Comparison of ENCODE assay signal across 8 cellular contexts in genomic region chr6:170295519-170296422, GRCh38. TPM values are rescaled to one million over a fixed set of nuclear protein-coding genes. Genes with fewer than 3 reads are reported as not detected.
A peak's percentile ranks its signal among the peaks of the same experiment; 100 is the strongest.
DNase-seq lines count a peak whose midpoint lies in the region; ATAC-seq and TF ChIP-seq lines count a peak whose summit lies in the region.

No MANE protein-coding gene starts in this region.

- peaks cover 2% of the 10 kb centered on the region for H3K36me3 Mint-ChIP-seq in T-helper 1 cell treated with Interleukin-12 subunit alpha and Interleukin-12 subunit beta and Interleukin-4 antibody, amounts not matched to agents 30 μg/mL and 1 μg/mL, for 36 hours (ENCODE audit: low read depth)
- H3K36me3 Mint-ChIP-seq in dendritic cell treated with granulocyte-macrophage colony-stimulating factor and Interleukin-4, amounts not matched to agents 40 ng/mL and 50 ng/mL, for 4 days (ENCODE audit: low read depth), result no peaks in the 10 kb centered on the region
- peaks cover 3% of the 10 kb centered on the region for H3K36me3 Mint-ChIP-seq in mesothelial cell of epicardium

- H3K4me3 Mint-ChIP-seq in T-helper 1 cell treated with Interleukin-12 subunit alpha and Interleukin-12 subunit beta and Interleukin-4 antibody, amounts not matched to agents 30 μg/mL and 1 μg/mL, for 36 hours, result peak overlapping the region; percentile 72
- peak overlapping the region; percentile 81 for H3K4me3 Mint-ChIP-seq in dendritic cell treated with granulocyte-macrophage colony-stimulating factor and Interleukin-4, amounts not matched to agents 40 ng/mL and 50 ng/mL, for 4 days
- H3K4me3 Mint-ChIP-seq in mesothelial cell of epicardium, result peak overlapping the region; percentile 67

- peaks cover 24% of the 10 kb centered on the region for H3K27me3 ChIP-seq in thyroid gland

- 2% methylated on average over 46 to 50 of the region's 108 CpGs for WGBS in thyroid gland, 2 donors

- no peak for DNase-seq in mesothelial cell of epicardium (ENCODE audit: low spot score in 2 of 2, unreplicated experiment in 2 of 2)
- peak in 1 of 2 donors; percentile 20 for DNase-seq in thyroid gland
- no peak for DNase-seq in HPDE6-E6E7 (ENCODE audit: extremely low spot score)

- no peak for TF ChIP-seq POLR2A in thyroid gland (IDR thresholded peaks at IDR 0.05)

- TF ChIP-seq CTCF in C4-2B (conservative IDR thresholded peaks at IDR 0.05) (no peak), mesothelial cell of epicardium (IDR thresholded peaks at IDR 0.05; ENCODE audit: unreplicated experiment) (no peak), thyroid gland (IDR thresholded peaks at IDR 0.05) (no peak)

- no peaks in the 10 kb centered on the region for H3K36me3 ChIP-seq in thyroid gland

- H3K9me3 Mint-ChIP-seq in T-helper 1 cell treated with Interleukin-12 subunit alpha and Interleukin-12 subunit beta and Interleukin-4 antibody, amounts not matched to agents 30 μg/mL and 1 μg/mL, for 36 hours, result no peaks in the 10 kb centered on the region
- no peaks in the 10 kb centered on the region for H3K9me3 Mint-ChIP-seq in dendritic cell treated with granulocyte-macrophage colony-stimulating factor and Interleukin-4, amounts not matched to agents 40 ng/mL and 50 ng/mL, for 4 days
- peaks cover 8% of the 10 kb centered on the region for H3K9me3 Mint-ChIP-seq in mesothelial cell of epicardium

- peaks cover 87% of the 10 kb centered on the region for H3K27me3 Mint-ChIP-seq in T-helper 1 cell treated with Interleukin-12 subunit alpha and Interleukin-12 subunit beta and Interleukin-4 antibody, amounts not matched to agents 30 μg/mL and 1 μg/mL, for 36 hours (ENCODE audit: low read depth)
- H3K27me3 Mint-ChIP-seq in dendritic cell treated with granulocyte-macrophage colony-stimulating factor and Interleukin-4, amounts not matched to agents 40 ng/mL and 50 ng/mL, for 4 days, result peaks cover 95% of the 10 kb centered on the region
- H3K27me3 Mint-ChIP-seq in mesothelial cell of epicardium (ENCODE audit: low read depth), result peaks cover 90% of the 10 kb centered on the region

- H3K4me1 ChIP-seq in thyroid gland, result peaks cover 35 to 43% of the 10 kb centered on the region in 2 donors

- intact Hi-C loops in dendritic cell treated with granulocyte-macrophage colony-stimulating factor and Interleukin-4, amounts not matched to agents 40 ng/mL and 50 ng/mL, for 4 days (cut with micrococcal nuclease), result loop anchor here (10.0 kb wide), 1 partner anchor 301 kb away; no protein-coding TSS in a partner anchor
- intact Hi-C loops in thyroid gland (cut with DNase I), result loop anchor here (10.0 kb wide), 1 partner anchor 341 kb away; no protein-coding TSS in a partner anchor

- peak overlapping the region; percentile 55 for H3K27ac Mint-ChIP-seq in T-helper 1 cell treated with Interleukin-12 subunit alpha and Interleukin-12 subunit beta and Interleukin-4 antibody, amounts not matched to agents 30 μg/mL and 1 μg/mL, for 36 hours
- no peak overlapping the region for H3K27ac Mint-ChIP-seq in dendritic cell treated with granulocyte-macrophage colony-stimulating factor and Interleukin-4, amounts not matched to agents 40 ng/mL and 50 ng/mL, for 4 days
- H3K27ac Mint-ChIP-seq in mesothelial cell of epicardium, result no peak overlapping the region

- H3K4me1 Mint-ChIP-seq in T-helper 1 cell treated with Interleukin-12 subunit alpha and Interleukin-12 subunit beta and Interleukin-4 antibody, amounts not matched to agents 30 μg/mL and 1 μg/mL, for 36 hours (ENCODE audit: low read depth), result peaks cover 16% of the 10 kb centered on the region
- peaks cover 55% of the 10 kb centered on the region for H3K4me1 Mint-ChIP-seq in dendritic cell treated with granulocyte-macrophage colony-stimulating factor and Interleukin-4, amounts not matched to agents 40 ng/mL and 50 ng/mL, for 4 days (ENCODE audit: low read depth)
- peaks cover 12% of the 10 kb centered on the region for H3K4me1 Mint-ChIP-seq in mesothelial cell of epicardium

- H3K27ac ChIP-seq in C4-2B (peak overlapping the region; percentile 32; the same call in 1 of the 2 replicates), thyroid gland (no peak overlapping the region)

- peak overlapping the region; percentile 15 to 48 (median 16) for H3K4me3 ChIP-seq in thyroid gland (replicated peaks in 1 of 3)

- ATAC-seq in GM19351 (IDR thresholded peaks at IDR 0.05; ENCODE audit: unreplicated experiment) (peak; percentile 48), HG03442 (IDR thresholded peaks at IDR 0.05; ENCODE audit: unreplicated experiment) (peak; percentile 46)

- no peaks in the 10 kb centered on the region for H3K9me3 ChIP-seq in thyroid gland

RNA-seq across cellular contexts. Expression of gene DLL1, which starts 4.9 kb away (rescaled TPM):
- total RNA-seq in mesothelial cell of epicardium (2.6 to 4.8 TPM (median 3.6 TPM) in 3 replicates), thyroid gland (10 to 100 TPM in 3 of 4 donors, 1 to 10 TPM in 1; 6.6 to 14.9 (median 11.5) TPM)

RNA-seq across cellular contexts. Expression of gene FAM120B, which starts 10.8 kb away (rescaled TPM):
- total RNA-seq in mesothelial cell of epicardium, result 43.3 to 44.6 TPM (median 44.1 TPM) in 3 replicates
- 10 to 100 TPM; 26.9 to 38.4 (median 27.7) TPM for total RNA-seq in thyroid gland
